Comparison of ENCODE assay signal across 9 cellular contexts in genomic region chr2:193187816-193188215, GRCh38.
A peak's percentile ranks its signal among the peaks of the same experiment; 100 is the strongest.
DNase-seq lines count a peak whose midpoint lies in the region; ATAC-seq and TF ChIP-seq lines count a peak whose summit lies in the region.
"Had no signal": no experiment of that assay in that cellular context is flagged by ENCODE, and none has a peak within 500 bp of the region (broad histone marks: within the 10 kb centered on the region; RNA-seq: fewer than 3 reads in every experiment).

No MANE protein-coding gene starts in this region.

- H3K27me3 ChIP-seq in MM.1S (replicated peaks; ENCODE audit: insufficient read depth, low read length) (no peaks in the 10 kb centered on the region), lower lobe of right lung (ENCODE audit: low read depth) (no peaks in the 10 kb centered on the region)

- peak overlapping the region; percentile 1; the same call in 1 of the 2 replicates for H2AFZ ChIP-seq in MM.1S (ENCODE audit: low read length)

- no peak for TF ChIP-seq CTCF in MM.1S (IDR thresholded peaks at IDR 0.05; ENCODE audit: low read length)
- no peak for TF ChIP-seq CTCF in lower lobe of right lung (IDR thresholded peaks at IDR 0.05)

- H3K4me2 ChIP-seq in MM.1S (ENCODE audit: low read depth, low read length) = peak overlapping the region; percentile 61

- H3K27ac ChIP-seq in MM.1S (ENCODE audit: low read length) (no peak overlapping the region), lower lobe of right lung (no peak overlapping the region)

- no peaks in the 10 kb centered on the region for H3K9me2 ChIP-seq in MM.1S (replicated peaks; ENCODE audit: insufficient read depth, low read length)

- no peaks in the 10 kb centered on the region for H4K20me1 ChIP-seq in MM.1S (ENCODE audit: insufficient read depth, low read length)

- H3K4me1 ChIP-seq in MM.1S (ENCODE audit: low read length) = no peaks in the 10 kb centered on the region
- no peaks in the 10 kb centered on the region for H3K4me1 ChIP-seq in lower lobe of right lung

- no peaks in the 10 kb centered on the region for H3K79me2 ChIP-seq in MM.1S (ENCODE audit: low read length)

- H3K36me3 ChIP-seq in MM.1S (replicated peaks; ENCODE audit: insufficient read depth, low read length) (no peaks in the 10 kb centered on the region), lower lobe of right lung (no peaks in the 10 kb centered on the region)

- H3F3A ChIP-seq in MM.1S (ENCODE audit: insufficient read depth, low read length) = no peaks in the 10 kb centered on the region

- intact Hi-C loops in lower lobe of right lung (cut with DNase I) = no loop called here

- no peak overlapping the region for H3K9ac ChIP-seq in MM.1S (ENCODE audit: low read length)

- peak; percentile 69 for ATAC-seq in GM18502 (IDR thresholded peaks at IDR 0.05; ENCODE audit: poor library complexity, unreplicated experiment)
- ATAC-seq in GM21619 (IDR thresholded peaks at IDR 0.05; ENCODE audit: unreplicated experiment) = peak; percentile 74
- ATAC-seq in lower lobe of right lung = no peak
- no peak for ATAC-seq in GM19023 (IDR thresholded peaks at IDR 0.05; ENCODE audit: unreplicated experiment)

- no peaks in the 10 kb centered on the region for H3K9me3 ChIP-seq in MM.1S (replicated peaks; ENCODE audit: insufficient read depth, low read length)
- H3K9me3 ChIP-seq in lower lobe of right lung = no peaks in the 10 kb centered on the region

- peak; percentile 47 for DNase-seq in MM.1S
- no peak for DNase-seq in lower lobe of right lung
- no peak for DNase-seq in NCI-H524 treated with DMSO at 0.1 percent for 48 hours (lab: John Stamatoyannopoulos, UW)
- DNase-seq in hepatic stellate cell (ENCODE audit: low spot score) = no peak
- DNase-seq in cerebellar cortex (ENCODE audit: low spot score) = no peak
- DNase-seq: NCI-H2171 treated with DMSO at 0.1 percent for 48 hours had no signal

- peak overlapping the region; percentile 19; the same call in 1 of the 2 replicates for H3K4me3 ChIP-seq in MM.1S (ENCODE audit: low read length)
- H3K4me3 ChIP-seq in lower lobe of right lung = peak overlapping the region; percentile 14

Comparison
In these comparisons a context has a peak if more than half of its experiments do, and no peak if none do; other contexts are left out.
1. ATAC-seq: peak in GM18502 (single experiment) and GM21619 (single experiment); none in lower lobe of right lung (0 of 2) and GM19023 (single experiment).